Comparison of ENCODE assay signal across 9 cellular contexts in genomic region chr11:131370090-131370751, GRCh38. TPM values are rescaled to one million over a fixed set of nuclear protein-coding genes. Genes with fewer than 3 reads are reported as not detected.
A peak's percentile ranks its signal among the peaks of the same experiment; 100 is the strongest.
DNase-seq lines count a peak whose midpoint lies in the region; ATAC-seq and TF ChIP-seq lines count a peak whose summit lies in the region.
"Had no signal": no experiment of that assay in that cellular context is flagged by ENCODE, and none has a peak within 500 bp of the region (broad histone marks: within the 10 kb centered on the region; RNA-seq: fewer than 3 reads in every experiment).

NTM (plus strand) TSS chr11:131370615.

- H3K9ac ChIP-seq in NT2/D1 (ENCODE audit: insufficient read length, low read depth): no peak within 1 kb of the TSS
- no peak within 1 kb of the TSS for H3K9ac ChIP-seq in neuronal stem cell (ENCODE audit: low read depth, low read length, poor library complexity)

- no peak within 1 kb of the TSS for H3K14ac ChIP-seq in neuronal stem cell (ENCODE audit: low read length)

- H2AK5ac ChIP-seq in neuronal stem cell (ENCODE audit: low read depth, low read length): no peak within 1 kb of the TSS

- no peak within 1 kb of the TSS for H2BK5ac ChIP-seq in neuronal stem cell (ENCODE audit: low read length)

- no peaks in the 10 kb centered on the region for H3K36me3 ChIP-seq in NT2/D1 (ENCODE audit: insufficient read depth, insufficient read length, low read length)
- H3K36me3 ChIP-seq in neuronal stem cell (replicated peaks in 1 of 2; ENCODE audit: control insufficient read depth in 2 of 2, insufficient read depth in 2 of 2, low read length in 2 of 2): no peaks in the 10 kb centered on the region
- H3K36me3 ChIP-seq: thoracic aorta had no signal

- no peak within 1 kb of the TSS for H3K18ac ChIP-seq in neuronal stem cell (ENCODE audit: low read length)

- H3K27me3 ChIP-seq in NT2/D1 (ENCODE audit: insufficient read depth, insufficient read length): peaks cover 4% of the 10 kb centered on the region
- peaks cover 27% of the 10 kb centered on the region for H3K27me3 ChIP-seq in foreskin keratinocyte
- H3K27me3 ChIP-seq in neuronal stem cell (ENCODE audit: control insufficient read depth in 3 of 3, insufficient read depth in 3 of 3, low read depth in 1 of 3, low read length in 3 of 3): peaks cover 0 to 29% (median 0%) of the 10 kb centered on the region in 3 experiments

- no peak within 1 kb of the TSS for H3K4me2 ChIP-seq in neuronal stem cell (ENCODE audit: insufficient read depth, low read length, poor library complexity, severe bottlenecking)

- H3K79me1 ChIP-seq in neuronal stem cell (ENCODE audit: low read depth, low read length): no peaks in the 10 kb centered on the region

- H2BK15ac ChIP-seq in neuronal stem cell (ENCODE audit: low read length): no peak within 1 kb of the TSS

- no peak within 1 kb of the TSS for H2AFZ ChIP-seq in neuronal stem cell (ENCODE audit: low read length)

- H3K9me3 ChIP-seq in NT2/D1 (ENCODE audit: insufficient read depth, low read length) (no peaks in the 10 kb centered on the region), neuronal stem cell (replicated peaks in 1 of 2; ENCODE audit: control insufficient read depth in 2 of 2, insufficient read depth in 1 of 2, low read depth in 1 of 2, low read length in 2 of 2) (no peaks in the 10 kb centered on the region)
- H3K9me3 ChIP-seq: thoracic aorta had no signal

- ATAC-seq in foreskin keratinocyte: peak; percentile 36

- peak; percentile 95 for DNase-seq in Ammon's horn (ENCODE audit: low spot score)
- no peak for DNase-seq in NT2/D1 (ENCODE audit: low read depth, low spot score)
- DNase-seq in foreskin keratinocyte: peak; percentile 6 to 17
- peak; percentile 27 for DNase-seq in neuronal stem cell (ENCODE audit: low spot score)
- no peak for DNase-seq in NCI-H1436 treated with DMSO at 0.1 percent for 48 hours (lab: John Stamatoyannopoulos, UW)
- no peak for DNase-seq in MV-4-11 (lab: John Stamatoyannopoulos, UW)
- no peak for DNase-seq in activated effector memory CD4-positive, alpha-beta T cell treated with anti-CD3 and anti-CD28 coated beads, Interleukin-2, amount 50 U/mL, for 16 hours
- no peak for DNase-seq in activated CD4-positive, CD25-positive, alpha-beta regulatory T cell treated with anti-CD3 and anti-CD28 coated beads, Interleukin-2, amount 50 U/mL, for 72 hours

- no CpG with 5 or more reads among the region's 7 CpGs for WGBS in neuronal stem cell (ENCODE audit: extremely low coverage in 2 of 2, insufficient read length in 2 of 2, insufficient replicate concordance in 1 of 2), 2 donors

- H3K4me1 ChIP-seq in NT2/D1 (ENCODE audit: insufficient read depth, insufficient read length): peaks cover 11% of the 10 kb centered on the region
- no peaks in the 10 kb centered on the region for H3K4me1 ChIP-seq in foreskin keratinocyte
- H3K4me1 ChIP-seq in neuronal stem cell (ENCODE audit: control insufficient read depth in 2 of 2, insufficient read depth in 1 of 2, low read depth in 1 of 2, low read length in 2 of 2): peaks cover 0 to 18% of the 10 kb centered on the region in 2 donors

- no peak within 1 kb of the TSS for H3K4ac ChIP-seq in neuronal stem cell (ENCODE audit: low read length)

- no peak for TF ChIP-seq CTCF in foreskin keratinocyte (conservative IDR thresholded peaks at IDR 0.05)

- H2BK12ac ChIP-seq in neuronal stem cell (ENCODE audit: low read length): no peak within 1 kb of the TSS

- H3K4me3 ChIP-seq in NT2/D1 (ENCODE audit: insufficient read length, low read depth) (peak within 1 kb of the TSS; percentile 24), neuronal stem cell (ENCODE audit: low read length in 2 of 2) (no peak within 1 kb of the TSS)
- H3K4me3 ChIP-seq: thoracic aorta had no signal

- H2BK120ac ChIP-seq in neuronal stem cell (ENCODE audit: low read depth, low read length): no peak within 1 kb of the TSS

- no peak within 1 kb of the TSS for H4K91ac ChIP-seq in neuronal stem cell (ENCODE audit: low read depth, low read length, poor library complexity)

- no peak within 1 kb of the TSS for H3K23ac ChIP-seq in neuronal stem cell (ENCODE audit: low read depth, low read length, poor library complexity)

- H3K27ac ChIP-seq in foreskin keratinocyte (no peak within 1 kb of the TSS), neuronal stem cell (replicated peaks; ENCODE audit: low read length) (no peak within 1 kb of the TSS)
- H3K27ac ChIP-seq: thoracic aorta had no signal

- H4K8ac ChIP-seq in neuronal stem cell (ENCODE audit: low read depth, low read length): no peak within 1 kb of the TSS

RNA-seq across cellular contexts. Expression of gene NTM, which starts in this region (rescaled TPM):
- 37.5 and 51.7 TPM in 2 replicates for total RNA-seq in foreskin keratinocyte
- 16.1 and 20.2 TPM in 2 replicates for polyA plus RNA-seq in foreskin keratinocyte
- 5.6 TPM for polyA plus RNA-seq in neuronal stem cell (2013, experiment 1 of 2)
- 5.1 TPM for polyA plus RNA-seq in neuronal stem cell (2013, experiment 2 of 2)
- total RNA-seq: thoracic aorta had no signal

Comparison
In these comparisons a context has a peak if more than half of its experiments do, and no peak if none do; other contexts are left out.
1. DNase-seq: peak in Ammon's horn (single experiment), foreskin keratinocyte (2 of 2) and neuronal stem cell (single experiment); none in NT2/D1 (single experiment), NCI-H1436 treated with DMSO at 0.1 percent for 48 hours (single experiment), MV-4-11 (single experiment), activated effector memory CD4-positive, alpha-beta T cell treated with anti-CD3 and anti-CD28 coated beads, Interleukin-2, amount 50 U/mL, for 16 hours (single experiment) and activated CD4-positive, CD25-positive, alpha-beta regulatory T cell treated with anti-CD3 and anti-CD28 coated beads, Interleukin-2, amount 50 U/mL, for 72 hours (single experiment).